Comparison of ENCODE assay signal across 8 cellular contexts in the genomic region with DNA sequence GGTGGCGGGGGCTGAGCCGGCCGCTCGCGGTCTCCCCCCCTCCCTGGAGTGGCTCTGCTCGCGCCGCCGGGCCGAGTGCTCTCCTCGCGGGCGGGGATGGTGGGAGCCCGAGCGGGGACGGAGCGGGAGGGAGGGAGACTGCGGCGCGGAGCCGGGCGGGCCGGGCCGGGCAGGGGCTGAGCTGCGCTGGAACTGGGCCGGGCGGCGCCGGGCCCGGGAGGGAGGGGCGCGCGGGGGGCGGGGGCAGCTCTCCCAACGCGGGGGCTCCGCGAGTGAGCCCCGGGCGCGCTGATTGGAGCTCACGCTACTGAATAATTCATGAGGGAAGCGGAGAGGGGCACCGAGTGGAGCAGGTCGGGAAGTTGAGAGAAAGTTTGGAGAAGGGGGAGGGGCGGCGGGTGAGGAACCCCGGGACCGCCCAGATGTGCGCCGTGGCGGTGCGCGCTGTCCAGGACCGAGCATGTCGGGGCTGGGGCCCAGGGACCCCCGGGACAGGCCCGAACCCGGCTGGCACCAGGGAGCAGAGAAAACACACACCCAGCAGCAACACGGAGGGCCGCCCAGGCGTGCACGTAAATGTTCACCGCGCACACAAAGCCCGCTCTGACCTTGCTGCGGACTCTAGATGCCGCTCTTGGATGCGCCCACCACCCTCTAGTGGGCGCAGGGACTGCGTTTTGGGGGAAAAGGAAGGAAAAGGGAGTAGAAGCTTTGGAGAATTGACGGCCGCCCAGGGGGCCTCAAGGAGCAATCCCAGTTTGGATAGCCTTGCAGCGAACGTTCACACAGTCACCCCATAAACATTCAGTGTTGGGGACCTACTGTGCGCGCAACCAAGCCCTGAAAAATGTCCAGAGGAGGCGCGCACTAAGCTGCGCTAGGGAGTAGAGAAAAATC. TPM values are rescaled to one million over a fixed set of nuclear protein-coding genes. Genes with fewer than 3 reads are reported as not detected.
DNase-seq lines count a peak whose midpoint lies in the region; ATAC-seq and TF ChIP-seq lines count a peak whose summit lies in the region.

TSS of gene EPHB4 (minus strand) at position 194 of the 897 bp plus-strand sequence. CDS start 493 bp downstream, outside the sequence.

- 0% methylated on average over 44 to 71 of the region's 80 CpGs for WGBS in mesodermal cell (ENCODE audit: insufficient coverage in 2 of 2), 2 experiments

- DNase-seq in BE2C: peak; percentile 59
- DNase-seq in T-cell: no peak
- peak; percentile 83 for DNase-seq in epithelial cell of esophagus (ENCODE audit: low read depth)
- DNase-seq in type B pancreatic cell (ENCODE audit: extremely low spot score, unreplicated experiment): peak; percentile 87
- DNase-seq in NCI-H2081 treated with DMSO at 0.1 percent for 48 hours (lab: John Stamatoyannopoulos, UW): no peak

- peaks cover 18 to 26% (median 25%) of the 10 kb centered on the region in 3 donors for H3K4me1 Mint-ChIP-seq in T-cell
- peaks cover 17% of the 10 kb centered on the region for H3K4me1 Mint-ChIP-seq in type B pancreatic cell (ENCODE audit: unreplicated experiment)

- H3K36me3 Mint-ChIP-seq in T-cell: no peaks in the 10 kb centered on the region
- peaks cover 8% of the 10 kb centered on the region for H3K36me3 Mint-ChIP-seq in type B pancreatic cell

- H3K4me1 ChIP-seq in BE2C: no peaks in the 10 kb centered on the region
- no peaks in the 10 kb centered on the region for H3K4me1 ChIP-seq in HEK293 (ENCODE audit: control insufficient read depth, insufficient read depth, low read length)
- peaks cover 13% of the 10 kb centered on the region for H3K4me1 ChIP-seq in mesodermal cell (ENCODE audit: control insufficient read depth, insufficient read depth, low read length, poor library complexity, severe bottlenecking)

- TF ChIP-seq CTCF in BE2C (IDR thresholded peaks at IDR 0.05; ENCODE audit: low read depth, low read length) (peak; percentile 39), HEK293 (tag by site-specific recombination; IDR thresholded peaks at IDR 0.05) (peak; percentile 98), epithelial cell of esophagus (IDR thresholded peaks at IDR 0.05; ENCODE audit: insufficient read depth, low read depth, low read length, missing control alignments) (peak; percentile 6), type B pancreatic cell (conservative IDR thresholded peaks at IDR 0.05) (peak; percentile 69)

- H3K9me3 Mint-ChIP-seq in T-cell (no peaks in the 10 kb centered on the region), type B pancreatic cell (no peaks in the 10 kb centered on the region)

- H3K4me3 ChIP-seq in BE2C (ENCODE audit: low read depth, low read length) (peak within 1 kb of the TSS; percentile 51), HEK293 (ENCODE audit: low read depth, low read length) (peak within 1 kb of the TSS; percentile 82), epithelial cell of esophagus (ENCODE audit: low read length) (peak within 1 kb of the TSS; percentile 59), mesodermal cell (ENCODE audit: extremely low read depth, insufficient read depth, low read length, poor library complexity, severe bottlenecking) (peak within 1 kb of the TSS; percentile 96)

- H3K9me3 ChIP-seq in BE2C: no peaks in the 10 kb centered on the region
- H3K9me3 ChIP-seq in HEK293 (ENCODE audit: control insufficient read depth, insufficient read depth, low read depth, low read length): no peaks in the 10 kb centered on the region
- no peaks in the 10 kb centered on the region for H3K9me3 ChIP-seq in mesodermal cell (ENCODE audit: control insufficient read depth, low read length)

- peaks cover 68% of the 10 kb centered on the region for H3K27me3 ChIP-seq in BE2C

- ATAC-seq in T-cell (replicated peaks in 1 of 4): peak; percentile 37 to 55 (median 46)
- ATAC-seq in GM18520 (IDR thresholded peaks at IDR 0.05; ENCODE audit: unreplicated experiment): no peak

- peak within 1 kb of the TSS; percentile 91; the same call in 1 of the 2 replicates for H3K27ac ChIP-seq in HEK293 (ENCODE audit: extremely low read depth, low read depth, low read length)
- peak within 1 kb of the TSS; percentile 91 for H3K27ac ChIP-seq in mesodermal cell (ENCODE audit: low read depth, low read length, severe bottlenecking)

- POLR2A ChIA-PET in HEK293 (lab: Yijun Ruan, JAX): interaction anchor here (0.6 to 2.7 kb wide), 20 partner anchors 9 to 1356 kb away, joined by 3 to 25 read pairs (median 4); partner anchors contain the start of genes MEPCE, POP7, SLC12A9 and SRRT
- POLR2A ChIA-PET in T-cell (lab: Charles Lee): no interaction called here

- peak within 1 kb of the TSS; percentile 70 to 86 (median 76) for H3K4me3 Mint-ChIP-seq in T-cell
- H3K4me3 Mint-ChIP-seq in type B pancreatic cell: peak within 1 kb of the TSS; percentile 99

- H3K36me3 ChIP-seq in BE2C (no peaks in the 10 kb centered on the region), HEK293 (ENCODE audit: control insufficient read depth in 2 of 2, insufficient read depth in 1 of 2, low read length in 2 of 2) (peaks cover 7 to 20% of the 10 kb centered on the region in 2 experiments; a peak in 2 of 3 replicates), mesodermal cell (ENCODE audit: control insufficient read depth, insufficient read depth, low read length) (peaks cover 33% of the 10 kb centered on the region)

- H3K27me3 Mint-ChIP-seq in T-cell: peaks cover 26 to 46% of the 10 kb centered on the region in 2 donors
- H3K27me3 Mint-ChIP-seq in type B pancreatic cell: no peaks in the 10 kb centered on the region

- CTCF ChIA-PET in HEK293 (lab: Yijun Ruan, JAX): interaction anchor here (0.6 to 2.0 kb wide), 13 partner anchors 9 to 122 kb away, joined by 3 to 13 read pairs (median 5); partner anchors contain the start of genes POP7 and SLC12A9
- CTCF ChIA-PET in T-cell (lab: Charles Lee): no interaction called here

- no peak within 1 kb of the TSS for H3K27ac Mint-ChIP-seq in T-cell
- H3K27ac Mint-ChIP-seq in type B pancreatic cell: peak within 1 kb of the TSS; percentile 94

TF ChIP-seq in HEK293, 187 proteins besides CTCF, POLR2A, EP300 and RAD21 (continues in another document):
- TF ChIP-seq PATZ1 (tag by site-specific recombination; IDR thresholded peaks at IDR 0.05) (peak; percentile 96), ZNF114 (tag by site-specific recombination; IDR thresholded peaks at IDR 0.05) (no peak), IKZF3 (tag by site-specific recombination; IDR thresholded peaks at IDR 0.05) (peak; percentile 92), ZNF266 (tag by site-specific recombination; IDR thresholded peaks at IDR 0.05; ENCODE audit: low read depth) (no peak), TSHZ1 (tag by site-specific recombination; IDR thresholded peaks at IDR 0.05; ENCODE audit: borderline replicate concordance) (no peak), ZNF239 (tag by site-specific recombination; IDR thresholded peaks at IDR 0.05) (no peak), HOXC10 (CRISPR knock-in tag; IDR thresholded peaks at IDR 0.05) (no peak), ZNF48 (tag by site-specific recombination; IDR thresholded peaks at IDR 0.05) (no peak)

RNA-seq across cellular contexts. Expression of gene EPHB4, which starts in this region (rescaled TPM):
- polyA plus RNA-seq in BE2C (2012; ENCODE audit: insufficient read depth, insufficient read length, low read depth): 3.9 TPM
- 10 to 100 TPM in 2 of 5 donors, 1 to 10 TPM in 3; 7.8 to 12.7 (median 9.5) TPM for total RNA-seq in T-cell
- polyA plus RNA-seq in mesodermal cell (2013, experiment 1 of 2): 80.4 TPM
- polyA plus RNA-seq in mesodermal cell (2013, experiment 2 of 2): 63.6 TPM
- total RNA-seq in type B pancreatic cell (ENCODE audit: low replicate concordance): 69.3 and 78.4 TPM in 2 replicates

Comparison
In these comparisons a context has a peak if more than half of its experiments do, and no peak if none do; other contexts are left out.
1. DNase-seq: peak in BE2C (single experiment), epithelial cell of esophagus (single experiment) and type B pancreatic cell (single experiment); none in T-cell (0 of 34) and NCI-H2081 treated with DMSO at 0.1 percent for 48 hours (single experiment).
2. CTCF ChIP-seq: peak in every context shown above with its lines; median percentile 98 in HEK293; 69 in type B pancreatic cell; 39 in BE2C; 6 in epithelial cell of esophagus.
3. Peak in every context shown above with its lines, with median percentiles within 50 percentile points of each other: H3K4me3 ChIP-seq.